ENCODE assay signal across 30 cellular contexts in the genomic region with DNA sequence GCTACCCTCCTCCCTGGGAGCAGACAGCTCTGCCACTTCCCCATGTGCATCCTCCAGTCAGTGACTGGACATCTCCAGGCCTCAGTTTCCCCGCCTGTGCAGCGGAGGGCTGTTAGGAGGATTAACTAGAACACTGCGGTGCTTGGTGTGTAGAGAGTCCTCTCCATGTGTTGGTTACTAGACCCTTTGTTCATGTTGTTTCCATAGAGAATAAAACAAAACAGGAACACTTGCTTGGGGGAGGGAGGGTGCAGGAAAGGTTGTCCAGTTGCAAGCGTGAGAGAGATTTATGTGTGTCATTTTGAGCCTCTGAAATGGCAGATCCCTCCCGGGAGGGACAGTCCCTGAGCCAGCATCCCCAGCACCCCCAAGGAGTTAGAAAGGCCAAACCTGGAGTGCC.
"Had no signal": no experiment of that assay in that cellular context is flagged by ENCODE, and none has a peak within 500 bp of the region (broad histone marks: within the 10 kb centered on the region; RNA-seq: fewer than 3 reads in every experiment).

No MANE protein-coding gene starts in this region.

- ATAC-seq: activated CD4-positive, alpha-beta T cell treated with anti-CD3 and anti-CD28 coated beads for 36 hours; activated CD4-positive, CD25-positive, alpha-beta regulatory T cell treated with anti-CD3 and anti-CD28 coated beads, Interleukin-2, amount 50 U/mL, for 24 hours; activated T-cell treated with anti-CD3 and anti-CD28 coated beads, Interleukin-2, amount 50 U/mL, for 72 hours; activated T-helper 17 cell treated with anti-CD3 and anti-CD28 coated beads, Interleukin-2, amount 50 U/mL, for 72 hours; Panc1 had no signal

- H3K9me3 ChIP-seq: MG63, SJSA1, SK-N-SH had no signal

- H3K9me3 Mint-ChIP-seq: activated CD4-positive, alpha-beta memory T cell treated with anti-CD3 and anti-CD28 coated beads, Interleukin-2, amount 10 ng/mL, durations not matched to agents 7 days and 5 days; activated T-cell treated with anti-CD3 and anti-CD28 coated beads, Interleukin-2, amount 50 U/mL, for 72 hours; activated T-helper 17 cell treated with anti-CD3 and anti-CD28 coated beads, Interleukin-2, amount 50 U/mL, for 72 hours; T-helper 1 cell treated with Interleukin-12 subunit alpha and Interleukin-12 subunit beta and Interleukin-4 antibody, amounts not matched to agents 30 μg/mL and 1 μg/mL, for 36 hours; T-helper 2 cell treated with Interferon-gamma antibody and Interleukin-4, amounts not matched to agents 5 μg/mL and 100 μg/mL, for 36 hours; WTC11 had no signal

- H3K27ac ChIP-seq: brain microvascular endothelial cell, SJSA1 had no signal

- H3K27ac Mint-ChIP-seq: activated CD4-positive, alpha-beta memory T cell treated with anti-CD3 and anti-CD28 coated beads, Interleukin-2, amount 10 ng/mL, durations not matched to agents 7 days and 5 days; activated CD4-positive, alpha-beta T cell treated with anti-CD3 and anti-CD28 coated beads for 36 hours; activated naive CD8-positive, alpha-beta T cell treated with anti-CD3 and anti-CD28 coated beads for 36 hours; activated T-cell treated with anti-CD3 and anti-CD28 coated beads, Interleukin-2, amount 50 U/mL, for 72 hours; activated T-helper 17 cell treated with anti-CD3 and anti-CD28 coated beads, Interleukin-2, amount 50 U/mL, for 72 hours; T-helper 1 cell treated with Interleukin-12 subunit alpha and Interleukin-12 subunit beta and Interleukin-4 antibody, amounts not matched to agents 30 μg/mL and 1 μg/mL, for 36 hours; T-helper 2 cell treated with Interferon-gamma antibody and Interleukin-4, amounts not matched to agents 5 μg/mL and 100 μg/mL, for 36 hours; WTC11 had no signal

- H3K4me2 ChIP-seq: SK-N-SH had no signal

- H3K4me1 ChIP-seq: SJSA1 had no signal

- H3K36me3 Mint-ChIP-seq: activated naive CD8-positive, alpha-beta T cell treated with anti-CD3 and anti-CD28 coated beads for 36 hours; WTC11 had no signal

- H3K4me1 Mint-ChIP-seq: activated CD4-positive, alpha-beta memory T cell treated with anti-CD3 and anti-CD28 coated beads, Interleukin-2, amount 10 ng/mL, durations not matched to agents 7 days and 5 days; activated CD4-positive, alpha-beta T cell treated with anti-CD3 and anti-CD28 coated beads for 36 hours; activated naive CD8-positive, alpha-beta T cell treated with anti-CD3 and anti-CD28 coated beads for 36 hours; activated T-helper 17 cell treated with anti-CD3 and anti-CD28 coated beads, Interleukin-2, amount 50 U/mL, for 72 hours had no signal

- H3K36me3 ChIP-seq: brain microvascular endothelial cell, MG63, SJSA1 had no signal

- H3K9ac ChIP-seq: SK-N-SH had no signal

- H3K4me3 Mint-ChIP-seq: activated CD4-positive, alpha-beta memory T cell treated with anti-CD3 and anti-CD28 coated beads, Interleukin-2, amount 10 ng/mL, durations not matched to agents 7 days and 5 days; activated CD4-positive, alpha-beta T cell treated with anti-CD3 and anti-CD28 coated beads for 36 hours; activated naive CD8-positive, alpha-beta T cell treated with anti-CD3 and anti-CD28 coated beads for 36 hours; activated T-cell treated with anti-CD3 and anti-CD28 coated beads, Interleukin-2, amount 50 U/mL, for 72 hours; activated T-helper 17 cell treated with anti-CD3 and anti-CD28 coated beads, Interleukin-2, amount 50 U/mL, for 72 hours; T-helper 1 cell treated with Interleukin-12 subunit alpha and Interleukin-12 subunit beta and Interleukin-4 antibody, amounts not matched to agents 30 μg/mL and 1 μg/mL, for 36 hours; T-helper 2 cell treated with Interferon-gamma antibody and Interleukin-4, amounts not matched to agents 5 μg/mL and 100 μg/mL, for 36 hours; WTC11 had no signal

- H3K4me3 ChIP-seq: MG63, SJSA1 had no signal

- DNase-seq: activated CD4-positive, alpha-beta memory T cell treated with anti-CD3 and anti-CD28 coated beads, Interleukin-2, amount 10 ng/mL, durations not matched to agents 7 days and 5 days; activated CD4-positive, alpha-beta T cell treated with anti-CD3 and anti-CD28 coated beads for 36 hours; activated effector memory CD4-positive, alpha-beta T cell treated with anti-CD3 and anti-CD28 coated beads, Interleukin-2, amount 50 U/mL, for 16 hours; activated naive CD4-positive, alpha-beta T cell; activated naive CD4-positive, alpha-beta T cell treated with anti-CD3 and anti-CD28 coated beads, Interleukin-2, amount 50 U/mL, for 16 hours; activated naive CD8-positive, alpha-beta T cell treated with anti-CD3 and anti-CD28 coated beads for 36 hours; activated T-cell treated with anti-CD3 and anti-CD28 coated beads, Interleukin-2, amount 50 U/mL, for 1 hour; activated T-cell treated with anti-CD3 and anti-CD28 coated beads, Interleukin-2, amount 50 U/mL, for 72 hours; amniotic stem cell; brain microvascular endothelial cell; central memory CD4-positive, alpha-beta T cell; Kasumi-1; KBM-7; MG63; NCI-H1048; NCI-H1105 treated with DMSO at 0.1 percent for 48 hours; NCI-H1436; NCI-H1694; NCI-H1930; NCI-H345; NCI-H524 treated with DMSO at 0.1 percent for 48 hours; SHP77 treated with DMSO at 0.1 percent for 48 hours; SK-N-SH had no signal
